Comparison of ENCODE assay signal across 1 cellular context in genomic region chr15:74791007-74791406, GRCh38.
TF ChIP-seq lines count a peak whose summit lies in the region.

No MANE protein-coding gene starts in this region.

TF ChIP-seq in GM23338, 12 proteins besides CTCF, POLR2A, EP300 and RAD21 (continued from another document):
- TF ChIP-seq REST (IDR thresholded peaks at IDR 0.05; ENCODE audit: unreplicated experiment), result no peak
- TF ChIP-seq EZH2phosphoT487 (IDR thresholded peaks at IDR 0.05; ENCODE audit: unreplicated experiment), result no peak
- no peak for TF ChIP-seq CREB1 (CRISPR knock-in tag; IDR thresholded peaks at IDR 0.05; ENCODE audit: low read depth)
- no peak for TF ChIP-seq ZNF114 (CRISPR knock-in tag; IDR thresholded peaks at IDR 0.05)
- no peak for TF ChIP-seq STAT1 (IDR thresholded peaks at IDR 0.05; ENCODE audit: unreplicated experiment)
